Comparison of ENCODE assay signal across 1 cellular context in genomic region chr10:33330543-33331019, GRCh38.
A peak's percentile ranks its signal among the peaks of the same experiment; 100 is the strongest.
TF ChIP-seq lines count a peak whose summit lies in the region.

No MANE protein-coding gene starts in this region.

TF ChIP-seq in HEK293, 187 proteins besides CTCF, POLR2A, EP300 and RAD21 (continued from another document):
- TF ChIP-seq ZBTB6 (tag by site-specific recombination; IDR thresholded peaks at IDR 0.05): peak; percentile 29; the same call in 1 of the 2 replicates
- no peak for TF ChIP-seq ZSCAN16 (tag by site-specific recombination; IDR thresholded peaks at IDR 0.05)
- TF ChIP-seq SCRT2 (tag by site-specific recombination; IDR thresholded peaks at IDR 0.05): peak; percentile 28; the same call in 1 of the 2 replicates
- no peak for TF ChIP-seq ZNF529 (tag by site-specific recombination; IDR thresholded peaks at IDR 0.05; ENCODE audit: insufficient replicate concordance)
- 0 out of 2 replicates have a peak, but pooled peaks have one; percentile 10 for TF ChIP-seq ZBTB8A (tag by site-specific recombination; IDR thresholded peaks at IDR 0.05)
